9 cellular contexts compared by ENCODE assay signal in genomic region chr2:27705851-27706622, GRCh38. TPM values are rescaled to one million over a fixed set of nuclear protein-coding genes. Genes with fewer than 3 reads are reported as not detected.
DNase-seq lines count a peak whose midpoint lies in the region; ATAC-seq and TF ChIP-seq lines count a peak whose summit lies in the region.
"Had no signal": no experiment of that assay in that cellular context is flagged by ENCODE, and none has a peak within 500 bp of the region (broad histone marks: within the 10 kb centered on the region; RNA-seq: fewer than 3 reads in every experiment).

No MANE protein-coding gene starts in this region.

- no peaks in the 10 kb centered on the region for H3K36me3 ChIP-seq in CD8-positive, alpha-beta T cell (ENCODE audit: insufficient read depth, low read length)
- no peaks in the 10 kb centered on the region for H3K36me3 ChIP-seq in H7 (replicated peaks; ENCODE audit: control insufficient read depth, insufficient read depth, low read length)

- no peaks in the 10 kb centered on the region for H3K9me3 Mint-ChIP-seq in CD8-positive, alpha-beta T cell
- H3K9me3 Mint-ChIP-seq: neural crest cell had no signal

- ATAC-seq in CD8-positive, alpha-beta T cell: no peak

- no peak for TF ChIP-seq CTCF in CD8-positive, alpha-beta T cell (IDR thresholded peaks at IDR 0.05)

- CTCF ChIA-PET in CD8-positive, alpha-beta T cell (lab: Charles Lee): interaction anchor here (1.7 to 2.8 kb wide), 3 partner anchors 7 to 747 kb away, joined by 4 to 25 read pairs (median 11); no protein-coding TSS in a partner anchor

- no peak overlapping the region for H3K27ac ChIP-seq in CD8-positive, alpha-beta T cell (ENCODE audit: low read depth, low read length)

- H3K27me3 Mint-ChIP-seq in CD8-positive, alpha-beta T cell (ENCODE audit: low read depth): no peaks in the 10 kb centered on the region

- no peaks in the 10 kb centered on the region for H3K4me1 ChIP-seq in CD8-positive, alpha-beta T cell (ENCODE audit: insufficient read depth, low read length)

- no peaks in the 10 kb centered on the region for H3K9me3 ChIP-seq in CD8-positive, alpha-beta T cell (ENCODE audit: low read length)

- intact Hi-C loops in CD8-positive, alpha-beta T cell (cut with DNase I, micrococcal nuclease): loop anchor here (10.0 kb wide), 2 partner anchors 189 to 519 kb away; partner anchors contain the start of genes BABAM2 (in 1 of the 2) and RBKS (in 1 of the 2)

- no peak overlapping the region for H3K4me3 ChIP-seq in CD8-positive, alpha-beta T cell (ENCODE audit: low read depth, low read length)
- no peak overlapping the region for H3K4me3 ChIP-seq in H7 (ENCODE audit: insufficient read depth, low read depth, low read length)

- no peaks in the 10 kb centered on the region for H3K36me3 Mint-ChIP-seq in CD8-positive, alpha-beta T cell

- POLR2A ChIA-PET in CD8-positive, alpha-beta T cell (lab: Charles Lee): interaction anchor here (0.6 kb wide), 1 partner anchor 216 kb away, joined by 3 read pairs; the partner anchor contains the start of gene IFT172

- H3K27me3 ChIP-seq in CD8-positive, alpha-beta T cell (ENCODE audit: insufficient read depth, low read length): no peaks in the 10 kb centered on the region
- no peaks in the 10 kb centered on the region; the same call in 1 of the 2 replicates for H3K27me3 ChIP-seq in H7 (ENCODE audit: control insufficient read depth, insufficient read depth, low read length)

- H3K4me1 Mint-ChIP-seq in CD8-positive, alpha-beta T cell (ENCODE audit: low read depth): peaks cover 3% of the 10 kb centered on the region
- H3K4me1 Mint-ChIP-seq: neural crest cell had no signal

- peak; percentile 97 for DNase-seq in EL
- peak; percentile 76 for DNase-seq in NCI-H446 treated with DMSO at 0.1 percent for 48 hours (lab: John Stamatoyannopoulos, UW)
- peak; percentile 25 for DNase-seq in epidermal melanocyte (ENCODE audit: insufficient read length, low spot score)
- peak; percentile 90 for DNase-seq in non-pigmented ciliary epithelial cell (ENCODE audit: low read depth)
- DNase-seq in CD8-positive, alpha-beta T cell: no peak
- no peak for DNase-seq in DMS114 treated with DMSO at 0.1 percent for 48 hours (lab: John Stamatoyannopoulos, UW; ENCODE audit: unreplicated experiment)
- DNase-seq in H7: no peak
- DNase-seq in superior temporal gyrus (ENCODE audit: extremely low spot score): no peak

- no peak overlapping the region for H3K4me3 Mint-ChIP-seq in CD8-positive, alpha-beta T cell
- H3K4me3 Mint-ChIP-seq: neural crest cell had no signal

- no peak overlapping the region for H3K27ac Mint-ChIP-seq in CD8-positive, alpha-beta T cell

RNA-seq across cellular contexts. Expression of gene SLC4A1AP, which starts 42.3 kb away (rescaled TPM):
- 10 to 100 TPM; 21.4 to 22.8 TPM for total RNA-seq in CD8-positive, alpha-beta T cell
- total RNA-seq in H7 (2014; rRNA removed; shearing (Covaris generic)): 22.8 and 30.2 TPM in 2 replicates

RNA-seq across cellular contexts. Expression of gene SUPT7L, which starts 42.6 kb away (rescaled TPM):
- total RNA-seq in CD8-positive, alpha-beta T cell: 10 to 100 TPM; 54.0 to 55.5 TPM
- total RNA-seq in H7 (2014; rRNA removed; shearing (Covaris generic)): 26.6 and 29.3 TPM in 2 replicates

Comparison
In these comparisons a context has a peak if more than half of its experiments do, and no peak if none do; other contexts are left out.
1. DNase-seq: peak in EL (single experiment), NCI-H446 treated with DMSO at 0.1 percent for 48 hours (single experiment), epidermal melanocyte (single experiment) and non-pigmented ciliary epithelial cell (single experiment); none in CD8-positive, alpha-beta T cell (0 of 7), DMS114 treated with DMSO at 0.1 percent for 48 hours (single experiment), H7 (single experiment) and superior temporal gyrus (single experiment).